ENCODE assay signal across 8 cellular contexts in the genomic region with DNA sequence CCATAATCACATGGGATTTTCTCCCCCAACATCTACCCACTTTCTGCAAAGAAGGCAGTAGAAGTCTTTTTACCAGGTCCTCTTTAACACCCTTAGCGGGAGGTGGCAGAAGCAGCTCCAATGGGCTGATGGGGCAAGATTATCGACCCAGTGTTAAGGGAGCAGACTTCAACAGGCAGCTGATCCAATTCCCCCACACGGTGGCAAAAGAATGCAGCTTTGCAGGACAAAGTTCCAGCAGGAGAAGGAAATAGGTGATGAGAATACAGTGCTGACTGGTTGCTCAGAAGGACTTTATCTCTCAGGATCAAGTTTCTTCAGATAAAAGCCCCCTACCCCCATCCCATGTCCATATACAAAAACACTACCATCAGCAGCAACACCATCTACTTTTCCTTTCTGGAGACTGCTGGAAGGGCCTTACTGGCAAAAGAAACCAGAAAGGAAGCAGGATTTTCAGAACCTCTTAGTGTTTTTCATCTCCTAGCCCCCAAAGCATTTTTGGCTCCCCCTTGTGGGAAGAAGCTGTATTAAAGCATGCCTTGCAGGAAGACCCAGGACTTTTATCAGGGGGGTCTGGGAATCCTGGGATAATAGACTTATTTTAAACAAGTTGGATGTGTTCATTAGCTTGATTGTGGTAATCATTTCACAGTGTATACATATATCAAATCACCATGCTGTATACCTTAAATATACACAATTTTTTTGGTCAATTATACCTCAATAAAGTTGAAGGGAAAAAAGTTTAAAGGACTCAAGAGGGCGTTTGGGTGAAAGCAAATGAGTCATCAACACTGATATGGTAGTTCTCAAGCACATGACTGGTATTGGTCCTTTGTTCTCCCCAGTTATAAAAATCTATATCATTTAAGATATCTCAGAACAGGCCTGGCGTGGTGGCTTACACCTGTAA.
DNase-seq lines count a peak whose midpoint lies in the region; ATAC-seq and TF ChIP-seq lines count a peak whose summit lies in the region.

No MANE protein-coding gene starts in this region.

- no peaks in the 10 kb centered on the region for H3K4me1 ChIP-seq in A673 (ENCODE audit: insufficient read depth, low read length, poor library complexity, severe bottlenecking)
- H3K4me1 ChIP-seq in upper lobe of right lung: no peaks in the 10 kb centered on the region

- peaks cover 3% of the 10 kb centered on the region for H3K27me3 ChIP-seq in A673 (replicated peaks; ENCODE audit: insufficient read depth, low read depth, low read length, poor library complexity)
- no peaks in the 10 kb centered on the region for H3K27me3 ChIP-seq in upper lobe of right lung

- peak; percentile 77 for TF ChIP-seq CTCF in A673 (conservative IDR thresholded peaks at IDR 0.05; ENCODE audit: low read depth, low read length)
- TF ChIP-seq CTCF in astrocyte of the cerebellum (IDR thresholded peaks at IDR 0.05; ENCODE audit: low read depth, low read length, missing control alignments): peak; percentile 75
- peak; percentile 52 for TF ChIP-seq CTCF in upper lobe of right lung (IDR thresholded peaks at IDR 0.05)

- no peak overlapping the region for H3K27ac ChIP-seq in A673 (ENCODE audit: low read depth, low read length, poor library complexity, severe bottlenecking)
- no peak overlapping the region for H3K27ac ChIP-seq in upper lobe of right lung

- no peaks in the 10 kb centered on the region for H3K9me3 ChIP-seq in A673 (ENCODE audit: low read depth, low read length, poor library complexity, severe bottlenecking)
- no peaks in the 10 kb centered on the region for H3K9me3 ChIP-seq in upper lobe of right lung

- BruUV-seq in A673 (replicated peaks; lab: Mats Ljungman, UMichigan): no TSS peak

- peak; percentile 62 for DNase-seq in A673 (ENCODE audit: low spot score)
- peak; percentile 21 for DNase-seq in Daoy (ENCODE audit: low read depth)
- DNase-seq in NCI-H345 treated with DMSO at 0.1 percent for 48 hours (lab: John Stamatoyannopoulos, UW; ENCODE audit: unreplicated experiment): peak; percentile 7
- peak; percentile 13 for DNase-seq in astrocyte of the cerebellum (ENCODE audit: low read depth)
- peak; percentile 35 for DNase-seq in kidney tubule cell (ENCODE audit: low spot score)
- no peak for DNase-seq in upper lobe of right lung
- DNase-seq in effector CD8-positive, alpha-beta T cell (lab: John Stamatoyannopoulos, UW): no peak
- no peak for DNase-seq in DMS114 treated with DMSO at 0.1 percent for 48 hours (lab: John Stamatoyannopoulos, UW; ENCODE audit: unreplicated experiment)

- ATAC-seq in upper lobe of right lung: no peak

- POLR2A ChIA-PET in A673 (lab: Charles Lee; ENCODE audit: low non-redundant PET): interaction anchor here (0.7 kb wide), 1 partner anchor 40 kb away, joined by 5 read pairs; no protein-coding TSS in a partner anchor

- no peak overlapping the region for H3K4me3 ChIP-seq in A673 (ENCODE audit: low read depth, low read length, poor library complexity, severe bottlenecking)
- H3K4me3 ChIP-seq in astrocyte of the cerebellum (ENCODE audit: low read depth, low read length): no peak overlapping the region
- no peak overlapping the region for H3K4me3 ChIP-seq in upper lobe of right lung

- in situ Hi-C loops in astrocyte of the cerebellum (cut with HindIII; ENCODE audit: low sequenced_read_pairs): no loop called here

- CTCF ChIA-PET in A673 (lab: Charles Lee): interaction anchor here (0.7 to 1.1 kb wide), 4 partner anchors 13 to 141 kb away, joined by 3 to 5 read pairs (median 4); no protein-coding TSS in a partner anchor

- intact Hi-C loops in A673 (cut with micrococcal nuclease; ENCODE audit: unreplicated experiment) (no loop called here), upper lobe of right lung (cut with DNase I) (no loop called here)

- H3K36me3 ChIP-seq in A673 (ENCODE audit: insufficient read depth, low read length, poor library complexity, severe bottlenecking): no peaks in the 10 kb centered on the region
- no peaks in the 10 kb centered on the region for H3K36me3 ChIP-seq in upper lobe of right lung

Comparison
In these comparisons a context has a peak if more than half of its experiments do, and no peak if none do; other contexts are left out.
1. DNase-seq: peak in A673 (single experiment), Daoy (single experiment), NCI-H345 treated with DMSO at 0.1 percent for 48 hours (single experiment), astrocyte of the cerebellum (single experiment) and kidney tubule cell (single experiment); none in upper lobe of right lung (single experiment), effector CD8-positive, alpha-beta T cell (single experiment) and DMS114 treated with DMSO at 0.1 percent for 48 hours (single experiment).
2. Peak in every context shown above with its lines, with median percentiles within 50 percentile points of each other: CTCF ChIP-seq.